In genomic region chr15:80210612-80211554, GRCh38 we compare ENCODE assay signal across 1 cellular context.
TF ChIP-seq lines count a peak whose summit lies in the region.

No MANE protein-coding gene starts in this region.

TF ChIP-seq in H1, 55 proteins besides CTCF, POLR2A, EP300 and RAD21:
- TF ChIP-seq USF2 (IDR thresholded peaks at IDR 0.05; ENCODE audit: low read length) (no peak), FOSL1 (IDR thresholded peaks at IDR 0.05; ENCODE audit: insufficient read depth, low read depth, low read length) (no peak), RXRA (IDR thresholded peaks at IDR 0.05; ENCODE audit: insufficient read depth, low read depth, low read length) (no peak), TBP (IDR thresholded peaks at IDR 0.05; ENCODE audit: low read depth, low read length) (no peak), RBBP5 (IDR thresholded peaks at IDR 0.05; ENCODE audit: borderline replicate concordance, low read depth, low read length) (no peak), YY1 (IDR thresholded peaks at IDR 0.05; ENCODE audit: low read depth, low read length) (no peak), EGR1 (IDR thresholded peaks at IDR 0.05; ENCODE audit: borderline replicate concordance, low read depth, low read length) (no peak), CTBP2 (IDR thresholded peaks at IDR 0.05; ENCODE audit: borderline replicate concordance, insufficient read depth, insufficient read length, low read length) (no peak), TAF7 (optimal IDR thresholded peaks at IDR 0.05; ENCODE audit: borderline replicate concordance, low read depth, low read length) (no peak), TCF12 (IDR thresholded peaks at IDR 0.05; ENCODE audit: low read depth, low read length) (no peak)
- TF ChIP-seq, protein P1, sequence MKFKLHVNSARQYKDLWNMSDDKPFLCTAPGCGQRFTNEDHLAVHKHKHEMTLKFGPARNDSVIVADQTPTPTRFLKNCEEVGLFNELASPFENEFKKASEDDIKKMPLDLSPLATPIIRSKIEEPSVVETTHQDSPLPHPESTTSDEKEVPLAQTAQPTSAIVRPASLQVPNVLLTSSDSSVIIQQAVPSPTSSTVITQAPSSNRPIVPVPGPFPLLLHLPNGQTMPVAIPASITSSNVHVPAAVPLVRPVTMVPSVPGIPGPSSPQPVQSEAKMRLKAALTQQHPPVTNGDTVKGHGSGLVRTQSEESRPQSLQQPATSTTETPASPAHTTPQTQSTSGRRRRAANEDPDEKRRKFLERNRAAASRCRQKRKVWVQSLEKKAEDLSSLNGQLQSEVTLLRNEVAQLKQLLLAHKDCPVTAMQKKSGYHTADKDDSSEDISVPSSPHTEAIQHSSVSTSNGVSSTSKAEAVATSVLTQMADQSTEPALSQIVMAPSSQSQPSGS (IDR thresholded peaks at IDR 0.05; ENCODE audit: low read length), result no peak
